1 cellular context compared by ENCODE assay signal in the genomic region with DNA sequence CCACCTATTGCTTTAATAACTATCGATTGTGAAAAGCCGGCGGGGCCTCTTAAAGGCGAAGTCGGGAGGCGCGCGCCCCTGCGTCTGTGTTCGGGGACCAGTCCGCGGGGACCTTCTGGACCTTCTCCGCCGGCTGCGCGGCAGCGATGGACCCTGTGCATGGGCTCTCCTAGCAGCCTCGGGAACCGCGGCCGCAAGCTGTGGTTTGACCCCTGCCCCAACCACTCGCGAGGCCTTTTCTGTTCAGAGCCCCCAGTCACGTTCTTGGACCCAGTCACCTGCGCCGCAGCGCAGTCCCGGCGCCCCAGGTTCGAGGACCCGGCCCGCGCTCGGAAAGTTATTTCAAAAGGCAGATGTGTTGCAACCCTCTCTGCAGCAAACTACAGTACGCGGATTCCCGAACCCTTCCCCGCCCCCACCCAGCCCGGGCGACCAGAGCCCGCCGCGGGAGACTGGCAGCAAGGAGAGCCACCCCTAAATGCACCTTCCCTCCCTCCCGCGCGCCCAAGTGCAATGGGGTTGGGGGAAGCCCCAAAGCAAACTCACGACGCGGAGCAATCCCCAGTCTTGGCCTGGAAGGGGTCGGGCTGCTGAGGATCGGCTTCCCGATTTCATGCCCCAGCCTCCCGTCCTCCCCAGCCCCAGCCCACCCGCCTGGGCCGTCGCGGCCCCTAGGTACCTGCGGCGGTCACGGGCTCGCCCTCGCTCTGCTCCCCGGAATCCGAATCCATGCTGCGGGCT.
TF ChIP-seq lines count a peak whose summit lies in the region.

No MANE protein-coding gene starts in this region.

TF ChIP-seq in SK-N-SH, 30 proteins besides CTCF, POLR2A, EP300 and RAD21 (continued from another document):
- TF ChIP-seq, protein P1, sequence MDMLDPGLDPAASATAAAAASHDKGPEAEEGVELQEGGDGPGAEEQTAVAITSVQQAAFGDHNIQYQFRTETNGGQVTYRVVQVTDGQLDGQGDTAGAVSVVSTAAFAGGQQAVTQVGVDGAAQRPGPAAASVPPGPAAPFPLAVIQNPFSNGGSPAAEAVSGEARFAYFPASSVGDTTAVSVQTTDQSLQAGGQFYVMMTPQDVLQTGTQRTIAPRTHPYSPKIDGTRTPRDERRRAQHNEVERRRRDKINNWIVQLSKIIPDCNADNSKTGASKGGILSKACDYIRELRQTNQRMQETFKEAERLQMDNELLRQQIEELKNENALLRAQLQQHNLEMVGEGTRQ (IDR thresholded peaks at IDR 0.05; ENCODE audit: borderline replicate concordance, low read depth, low read length), result no peak
- no peak for TF ChIP-seq RXRA (IDR thresholded peaks at IDR 0.05; ENCODE audit: borderline replicate concordance, low read depth)
- TF ChIP-seq, protein P2, sequence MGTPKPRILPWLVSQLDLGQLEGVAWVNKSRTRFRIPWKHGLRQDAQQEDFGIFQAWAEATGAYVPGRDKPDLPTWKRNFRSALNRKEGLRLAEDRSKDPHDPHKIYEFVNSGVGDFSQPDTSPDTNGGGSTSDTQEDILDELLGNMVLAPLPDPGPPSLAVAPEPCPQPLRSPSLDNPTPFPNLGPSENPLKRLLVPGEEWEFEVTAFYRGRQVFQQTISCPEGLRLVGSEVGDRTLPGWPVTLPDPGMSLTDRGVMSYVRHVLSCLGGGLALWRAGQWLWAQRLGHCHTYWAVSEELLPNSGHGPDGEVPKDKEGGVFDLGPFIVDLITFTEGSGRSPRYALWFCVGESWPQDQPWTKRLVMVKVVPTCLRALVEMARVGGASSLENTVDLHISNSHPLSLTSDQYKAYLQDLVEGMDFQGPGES (IDR thresholded peaks at IDR 0.05; ENCODE audit: low read depth, low read length), result no peak
- TF ChIP-seq SMC3 (IDR thresholded peaks at IDR 0.05; ENCODE audit: low read depth, low read length), result no peak
